Comparison of ENCODE assay signal across 9 cellular contexts in the genomic region with DNA sequence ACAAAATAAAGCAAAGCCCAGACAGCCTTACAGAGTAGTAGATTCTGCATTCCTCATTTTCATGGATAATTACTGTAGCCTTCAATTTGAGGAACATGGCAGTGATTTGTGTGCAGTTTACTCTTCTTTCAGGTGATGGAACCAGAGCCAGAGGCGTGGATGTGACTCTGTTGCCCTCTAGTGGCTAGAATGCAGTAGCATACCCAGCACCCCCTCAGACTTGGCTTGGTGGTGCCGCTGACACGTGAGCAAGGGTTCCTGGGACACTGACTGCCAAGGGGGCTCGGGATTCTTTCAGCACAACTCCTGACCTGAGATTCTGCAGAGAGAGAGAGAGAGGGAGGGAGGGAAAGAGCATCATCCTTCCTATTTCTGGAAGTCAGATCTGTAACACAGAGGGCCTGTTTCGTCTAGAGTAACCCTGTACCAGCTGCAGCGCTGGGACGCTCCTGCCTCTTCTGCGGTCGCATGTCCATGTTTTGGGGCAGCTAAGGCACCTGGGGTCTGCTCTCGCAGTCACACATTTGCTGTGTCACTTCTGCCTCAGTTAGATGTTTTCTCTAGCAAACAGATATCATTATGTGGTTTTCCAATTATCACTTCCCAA.
DNase-seq lines count a peak whose midpoint lies in the region; ATAC-seq and TF ChIP-seq lines count a peak whose summit lies in the region.
"Had no signal": no experiment of that assay in that cellular context is flagged by ENCODE, and none has a peak within 500 bp of the region (broad histone marks: within the 10 kb centered on the region; RNA-seq: fewer than 3 reads in every experiment).

No MANE protein-coding gene starts in this region.

- H3K27me3 Mint-ChIP-seq in activated naive CD4-positive, alpha-beta T cell treated with anti-CD3 and anti-CD28 coated beads, Interleukin-2, amount 10 ng/mL, durations not matched to agents 7 days and 5 days: peaks cover 4% of the 10 kb centered on the region

- H3K27ac Mint-ChIP-seq in activated naive CD4-positive, alpha-beta T cell treated with anti-CD3 and anti-CD28 coated beads, Interleukin-2, amount 10 ng/mL, durations not matched to agents 7 days and 5 days: no peak overlapping the region
- H3K27ac Mint-ChIP-seq: dendritic cell treated with granulocyte-macrophage colony-stimulating factor and Interleukin-4, amounts not matched to agents 40 ng/mL and 50 ng/mL, for 4 days had no signal

- no peaks in the 10 kb centered on the region for H3K4me1 Mint-ChIP-seq in activated naive CD4-positive, alpha-beta T cell treated with anti-CD3 and anti-CD28 coated beads, Interleukin-2, amount 10 ng/mL, durations not matched to agents 7 days and 5 days

- no peaks in the 10 kb centered on the region for H3K36me3 ChIP-seq in parathyroid adenoma (ENCODE audit: control insufficient read depth, insufficient read depth, low read length)

- no peak overlapping the region for H3K4me3 ChIP-seq in parathyroid adenoma (ENCODE audit: low read depth, low read length)

- no peaks in the 10 kb centered on the region for H3K4me1 ChIP-seq in parathyroid adenoma

- no peak overlapping the region for H3K4me2 ChIP-seq in parathyroid adenoma (ENCODE audit: low read length)

- H3K36me3 Mint-ChIP-seq in activated naive CD4-positive, alpha-beta T cell treated with anti-CD3 and anti-CD28 coated beads, Interleukin-2, amount 10 ng/mL, durations not matched to agents 7 days and 5 days: no peaks in the 10 kb centered on the region

- no peaks in the 10 kb centered on the region for H3K9me3 Mint-ChIP-seq in activated naive CD4-positive, alpha-beta T cell treated with anti-CD3 and anti-CD28 coated beads, Interleukin-2, amount 10 ng/mL, durations not matched to agents 7 days and 5 days
- H3K9me3 Mint-ChIP-seq: dendritic cell treated with granulocyte-macrophage colony-stimulating factor and Interleukin-4, amounts not matched to agents 40 ng/mL and 50 ng/mL, for 4 days had no signal

- H3K9me3 ChIP-seq in parathyroid adenoma (ENCODE audit: control insufficient read depth, low read length): no peaks in the 10 kb centered on the region

- CTCF ChIA-PET in activated naive CD4-positive, alpha-beta T cell treated with anti-CD3 and anti-CD28 coated beads, Interleukin-2, amount 10 ng/mL, durations not matched to agents 7 days and 5 days (lab: Charles Lee): interaction anchor here (1.3 to 2.3 kb wide), 5 partner anchors 9 to 737 kb away, joined by 3 to 8 read pairs (median 7); no protein-coding TSS in a partner anchor

- H3K79me2 ChIP-seq in parathyroid adenoma: no peaks in the 10 kb centered on the region

- no peak overlapping the region for H3K9ac ChIP-seq in parathyroid adenoma

- no peak overlapping the region for H3K27ac ChIP-seq in parathyroid adenoma

- no peaks in the 10 kb centered on the region for H3K27me3 ChIP-seq in parathyroid adenoma (ENCODE audit: control insufficient read depth, insufficient read depth, low read length)

- DNase-seq in EL (peak; percentile 66), HT1080 (ENCODE audit: low read depth) (peak; percentile 54), OCI-M1 (lab: John Stamatoyannopoulos, UW) (peak; percentile 58), head of caudate nucleus (peak; percentile 47 to 86 (median 69)), posterior vena cava (ENCODE audit: low spot score) (no peak)
- DNase-seq in activated naive CD4-positive, alpha-beta T cell treated with anti-CD3 and anti-CD28 coated beads, Interleukin-2, amount 10 ng/mL, durations not matched to agents 7 days and 5 days: peak; percentile 50

- H2AFZ ChIP-seq in parathyroid adenoma: no peak overlapping the region

- peak; percentile 82 for ATAC-seq in GM21423 (IDR thresholded peaks at IDR 0.05; ENCODE audit: unreplicated experiment)

- peak; percentile 93 for TF ChIP-seq CTCF in parathyroid adenoma (IDR thresholded peaks at IDR 0.05)

- intact Hi-C loops in head of caudate nucleus (cut with DNase I): loop anchor here (10.0 kb wide), 1 partner anchor 733 kb away; no protein-coding TSS in a partner anchor
- intact Hi-C loops in posterior vena cava (cut with DNase I): no loop called here

- H3K4me3 Mint-ChIP-seq in activated naive CD4-positive, alpha-beta T cell treated with anti-CD3 and anti-CD28 coated beads, Interleukin-2, amount 10 ng/mL, durations not matched to agents 7 days and 5 days: no peak overlapping the region
- H3K4me3 Mint-ChIP-seq: dendritic cell treated with granulocyte-macrophage colony-stimulating factor and Interleukin-4, amounts not matched to agents 40 ng/mL and 50 ng/mL, for 4 days had no signal
